12 cellular contexts compared by ENCODE assay signal in the genomic region with DNA sequence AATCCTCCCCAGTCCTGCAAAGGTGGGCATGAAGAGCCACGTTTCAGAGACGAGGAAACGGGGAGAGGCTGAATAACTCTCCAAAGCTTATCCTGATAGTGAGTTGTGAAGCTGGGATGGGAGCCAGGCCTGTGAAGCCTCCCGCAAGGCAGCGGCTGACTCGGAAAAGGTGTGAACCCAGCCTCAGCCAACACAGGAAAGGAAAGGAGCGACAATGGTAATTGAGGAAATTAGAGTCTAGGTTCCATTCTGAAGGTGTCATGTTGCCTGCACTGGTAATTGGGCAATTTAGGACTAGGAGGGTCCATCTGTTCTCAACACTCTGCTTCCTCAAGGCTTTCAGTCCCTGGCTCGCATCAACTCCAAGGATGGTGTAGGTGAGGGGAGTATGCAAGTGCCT.
DNase-seq lines count a peak whose midpoint lies in the region; ATAC-seq and TF ChIP-seq lines count a peak whose summit lies in the region.
"Had no signal": no experiment of that assay in that cellular context is flagged by ENCODE, and none has a peak within 500 bp of the region (broad histone marks: within the 10 kb centered on the region; RNA-seq: fewer than 3 reads in every experiment).

No MANE protein-coding gene starts in this region.

- H3K4me3 ChIP-seq in Caco-2 (ENCODE audit: low read depth, low read length), result no peak overlapping the region
- H3K4me3 ChIP-seq: gastroesophageal sphincter, HAP-1, prostate gland had no signal

- no peaks in the 10 kb centered on the region for H3K4me1 ChIP-seq in Caco-2
- H3K4me1 ChIP-seq: HAP-1, prostate gland had no signal

- H3K4me3 Mint-ChIP-seq in Caco-2 (ENCODE audit: unreplicated experiment), result no peak overlapping the region

- no peaks in the 10 kb centered on the region for H3K27me3 Mint-ChIP-seq in Caco-2 (ENCODE audit: insufficient read depth, unreplicated experiment)

- H3K27me3 ChIP-seq in Caco-2 (replicated peaks; ENCODE audit: control insufficient read depth, insufficient read depth, low read length), result no peaks in the 10 kb centered on the region
- H3K27me3 ChIP-seq: gastroesophageal sphincter had no signal

- H3K27ac Mint-ChIP-seq in Caco-2 (ENCODE audit: unreplicated experiment), result no peak overlapping the region

- ATAC-seq in HG02610 (IDR thresholded peaks at IDR 0.05; ENCODE audit: unreplicated experiment), result no peak
- ATAC-seq: gastroesophageal sphincter had no signal

- CTCF ChIA-PET in Caco-2 (lab: Charles Lee), result interaction anchor here (1.2 kb wide), 1 partner anchor 31 kb away, joined by 3 read pairs; no protein-coding TSS in a partner anchor

- no peaks in the 10 kb centered on the region for H3K9me3 Mint-ChIP-seq in Caco-2 (ENCODE audit: unreplicated experiment)

- peak; percentile 84 for DNase-seq in DMS 273 treated with DMSO at 0.1 percent for 48 hours (lab: John Stamatoyannopoulos, UW)
- DNase-seq in NCI-H2029 treated with DMSO at 0.1 percent for 48 hours (lab: John Stamatoyannopoulos, UW), result peak; percentile 23
- peak; percentile 51 for DNase-seq in amniotic epithelial cell (ENCODE audit: low read depth)
- DNase-seq in left kidney (ENCODE audit: low read depth, low spot score), result peak; percentile 19
- DNase-seq in UCSD-AML1 (lab: John Stamatoyannopoulos, UW; ENCODE audit: unreplicated experiment), result no peak
- no peak for DNase-seq in Caco-2
- DNase-seq in activated CD4-positive, alpha-beta T cell treated with anti-CD3 and anti-CD28 coated beads for 1 hour, result no peak
- DNase-seq: activated effector memory CD4-positive, alpha-beta T cell treated with anti-CD3 and anti-CD28 coated beads, Interleukin-2, amount 50 U/mL, for 16 hours had no signal

- no peaks in the 10 kb centered on the region for H3K36me3 Mint-ChIP-seq in Caco-2 (ENCODE audit: insufficient read depth, unreplicated experiment)

- POLR2A ChIA-PET in Caco-2 (lab: Charles Lee), result no interaction called here

- intact Hi-C loops in Caco-2 (cut with micrococcal nuclease; ENCODE audit: unreplicated experiment), result no loop called here

- no TSS peak for BruUV-seq in Caco-2 (replicated peaks; lab: Mats Ljungman, UMichigan)

- H3K9me3 ChIP-seq in Caco-2, result no peaks in the 10 kb centered on the region
- H3K9me3 ChIP-seq: gastroesophageal sphincter, HAP-1, prostate gland had no signal

- TF ChIP-seq CTCF in Caco-2 (IDR thresholded peaks at IDR 0.05; ENCODE audit: insufficient read depth in 1 of 2, low read depth in 1 of 2, low read length in 1 of 2, severe bottlenecking in 1 of 2, unreplicated experiment in 1 of 2), result no peak

- no peaks in the 10 kb centered on the region for H3K36me3 ChIP-seq in Caco-2 (ENCODE audit: control insufficient read depth, insufficient read depth, low read length)
- H3K36me3 ChIP-seq: gastroesophageal sphincter, HAP-1, prostate gland had no signal

- H3K4me1 Mint-ChIP-seq in Caco-2 (ENCODE audit: low read depth, unreplicated experiment), result no peaks in the 10 kb centered on the region

Comparison
In these comparisons a context has a peak if more than half of its experiments do, and no peak if none do; other contexts are left out.
1. DNase-seq: peak in DMS 273 treated with DMSO at 0.1 percent for 48 hours (single experiment), NCI-H2029 treated with DMSO at 0.1 percent for 48 hours (single experiment), amniotic epithelial cell (single experiment) and left kidney (single experiment); none in UCSD-AML1 (single experiment), Caco-2 (0 of 2) and activated CD4-positive, alpha-beta T cell treated with anti-CD3 and anti-CD28 coated beads for 1 hour (single experiment).